1 cellular context compared by ENCODE assay signal in the genomic region with DNA sequence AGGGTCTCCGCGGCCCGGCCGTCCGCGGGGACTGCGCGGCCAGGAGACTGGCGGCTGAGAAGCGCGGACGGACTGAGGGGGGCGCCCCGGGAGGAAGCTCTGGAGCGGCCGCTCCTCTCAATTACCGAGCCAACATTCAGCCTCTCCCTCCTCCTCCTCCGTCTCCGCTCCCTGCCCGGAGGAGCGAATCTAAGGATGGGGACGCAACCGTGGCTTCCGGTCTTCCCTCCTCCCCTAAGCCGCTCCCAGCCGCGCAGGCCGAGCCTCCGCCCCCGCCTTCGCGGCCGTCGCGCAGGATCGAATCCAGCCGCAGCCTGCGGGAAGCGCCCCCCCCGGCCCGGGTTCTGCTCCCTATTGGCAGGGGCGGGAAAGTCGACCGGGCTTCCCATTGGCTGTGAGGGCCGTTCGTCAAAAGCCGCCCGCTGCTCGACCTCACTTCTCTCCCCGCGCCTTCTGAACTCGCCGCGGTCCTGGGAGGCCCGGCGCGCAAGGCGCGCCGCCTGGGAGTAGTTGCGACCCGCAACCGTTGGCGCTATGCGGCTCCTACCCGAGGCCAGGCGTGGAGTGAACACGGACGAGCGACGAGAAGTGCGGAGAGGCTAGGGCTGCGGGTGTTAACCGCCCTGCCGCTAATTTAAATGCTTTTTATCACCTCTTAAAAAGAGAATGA.
TF ChIP-seq lines count a peak whose summit lies in the region.

A gene (minus strand): TSS at position 197 of the 670 bp plus-strand sequence. CDS start 302 bp downstream, outside the sequence.

TF ChIP-seq in HepG2, 621 proteins besides CTCF, POLR2A, EP300 and RAD21 (continued from another document and continues in another):
- TF ChIP-seq, protein P1, sequence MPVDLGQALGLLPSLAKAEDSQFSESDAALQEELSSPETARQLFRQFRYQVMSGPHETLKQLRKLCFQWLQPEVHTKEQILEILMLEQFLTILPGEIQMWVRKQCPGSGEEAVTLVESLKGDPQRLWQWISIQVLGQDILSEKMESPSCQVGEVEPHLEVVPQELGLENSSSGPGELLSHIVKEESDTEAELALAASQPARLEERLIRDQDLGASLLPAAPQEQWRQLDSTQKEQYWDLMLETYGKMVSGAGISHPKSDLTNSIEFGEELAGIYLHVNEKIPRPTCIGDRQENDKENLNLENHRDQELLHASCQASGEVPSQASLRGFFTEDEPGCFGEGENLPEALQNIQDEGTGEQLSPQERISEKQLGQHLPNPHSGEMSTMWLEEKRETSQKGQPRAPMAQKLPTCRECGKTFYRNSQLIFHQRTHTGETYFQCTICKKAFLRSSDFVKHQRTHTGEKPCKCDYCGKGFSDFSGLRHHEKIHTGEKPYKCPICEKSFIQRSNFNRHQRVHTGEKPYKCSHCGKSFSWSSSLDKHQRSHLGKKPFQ (CRISPR knock-in tag; IDR thresholded peaks at IDR 0.05; ENCODE audit: insufficient replicate concordance), result peak; percentile 87
- TF ChIP-seq GZF1 (CRISPR knock-in tag; IDR thresholded peaks at IDR 0.05) (peak; percentile 57; the same call in 1 of the 2 replicates), ZNF260 (CRISPR knock-in tag; IDR thresholded peaks at IDR 0.05; ENCODE audit: borderline replicate concordance, low read depth) (no peak), ATF7 (IDR thresholded peaks at IDR 0.05) (no peak), ATF7 (CRISPR knock-in tag; IDR thresholded peaks at IDR 0.05) (peak; percentile 72), ZIK1 (CRISPR knock-in tag; IDR thresholded peaks at IDR 0.05; ENCODE audit: borderline replicate concordance, low read depth) (peak; percentile 14; the same call in 1 of the 2 replicates), ZNF549 (CRISPR knock-in tag; IDR thresholded peaks at IDR 0.05) (no peak), GABPA (IDR thresholded peaks at IDR 0.05; ENCODE audit: low read depth, low read length) (peak; percentile 67), GABPA (CRISPR knock-in tag; IDR thresholded peaks at IDR 0.05; ENCODE audit: low read depth) (peak; percentile 86), NONO (IDR thresholded peaks at IDR 0.05) (no peak), NONO (CRISPR knock-in tag; conservative IDR thresholded peaks at IDR 0.05) (peak; percentile 59), EEA1 (CRISPR knock-in tag; IDR thresholded peaks at IDR 0.05; ENCODE audit: borderline replicate concordance) (0 out of 2 replicates have a peak, but pooled peaks have one; percentile 27), ARNT2 (CRISPR knock-in tag; IDR thresholded peaks at IDR 0.05; ENCODE audit: low read depth) (peak; percentile 82), ZBTB7A (CRISPR knock-in tag; IDR thresholded peaks at IDR 0.05) (no peak), ZNF781 (CRISPR knock-in tag; IDR thresholded peaks at IDR 0.05; ENCODE audit: borderline replicate concordance, not compliant biosample characterization) (no peak), HNRNPUL1 (IDR thresholded peaks at IDR 0.05; ENCODE audit: low read depth, low read length) (0 out of 2 replicates have a peak, but pooled peaks have one; percentile 73), ZNF329 (CRISPR knock-in tag; IDR thresholded peaks at IDR 0.05; ENCODE audit: low read depth) (0 out of 2 replicates have a peak, but pooled peaks have one; percentile 2), KLF9 (CRISPR knock-in tag; IDR thresholded peaks at IDR 0.05; ENCODE audit: low read depth) (peak; percentile 51; the same call in 1 of the 2 replicates), IKZF1 (IDR thresholded peaks at IDR 0.05) (no peak), ZNF558 (CRISPR knock-in tag; IDR thresholded peaks at IDR 0.05; ENCODE audit: borderline replicate concordance) (0 out of 2 replicates have a peak, but pooled peaks have one; percentile 8), ZNF780A (CRISPR knock-in tag; IDR thresholded peaks at IDR 0.05) (0 out of 2 replicates have a peak, but pooled peaks have one; percentile 33), ELF3 (CRISPR knock-in tag; IDR thresholded peaks at IDR 0.05) (peak; percentile 92), SRY (CRISPR knock-in tag; IDR thresholded peaks at IDR 0.05) (no peak), PAF1 (CRISPR knock-in tag; IDR thresholded peaks at IDR 0.05) (no peak), NFKB2 (CRISPR knock-in tag; IDR thresholded peaks at IDR 0.05; ENCODE audit: borderline replicate concordance) (peak; percentile 95; the same call in 1 of the 2 replicates), SMARCC2 (IDR thresholded peaks at IDR 0.05) (no peak), PCBP1 (IDR thresholded peaks at IDR 0.05; ENCODE audit: borderline replicate concordance, low read depth, low read length) (no peak), ZNF768 (CRISPR knock-in tag; IDR thresholded peaks at IDR 0.05) (peak; percentile 61; the same call in 1 of the 2 replicates), TBP (CRISPR knock-in tag; IDR thresholded peaks at IDR 0.05) (no peak)
- TF ChIP-seq, protein P2, sequence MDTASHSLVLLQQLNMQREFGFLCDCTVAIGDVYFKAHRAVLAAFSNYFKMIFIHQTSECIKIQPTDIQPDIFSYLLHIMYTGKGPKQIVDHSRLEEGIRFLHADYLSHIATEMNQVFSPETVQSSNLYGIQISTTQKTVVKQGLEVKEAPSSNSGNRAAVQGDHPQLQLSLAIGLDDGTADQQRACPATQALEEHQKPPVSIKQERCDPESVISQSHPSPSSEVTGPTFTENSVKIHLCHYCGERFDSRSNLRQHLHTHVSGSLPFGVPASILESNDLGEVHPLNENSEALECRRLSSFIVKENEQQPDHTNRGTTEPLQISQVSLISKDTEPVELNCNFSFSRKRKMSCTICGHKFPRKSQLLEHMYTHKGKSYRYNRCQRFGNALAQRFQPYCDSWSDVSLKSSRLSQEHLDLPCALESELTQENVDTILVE (CRISPR knock-in tag; IDR thresholded peaks at IDR 0.05), result peak; percentile 84
- TF ChIP-seq, protein P3, sequence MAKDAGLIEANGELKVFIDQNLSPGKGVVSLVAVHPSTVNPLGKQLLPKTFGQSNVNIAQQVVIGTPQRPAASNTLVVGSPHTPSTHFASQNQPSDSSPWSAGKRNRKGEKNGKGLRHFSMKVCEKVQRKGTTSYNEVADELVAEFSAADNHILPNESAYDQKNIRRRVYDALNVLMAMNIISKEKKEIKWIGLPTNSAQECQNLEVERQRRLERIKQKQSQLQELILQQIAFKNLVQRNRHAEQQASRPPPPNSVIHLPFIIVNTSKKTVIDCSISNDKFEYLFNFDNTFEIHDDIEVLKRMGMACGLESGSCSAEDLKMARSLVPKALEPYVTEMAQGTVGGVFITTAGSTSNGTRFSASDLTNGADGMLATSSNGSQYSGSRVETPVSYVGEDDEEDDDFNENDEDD (CRISPR knock-in tag; IDR thresholded peaks at IDR 0.05; ENCODE audit: borderline replicate concordance), result peak; percentile 79; the same call in 1 of the 2 replicates
- TF ChIP-seq, protein P4, sequence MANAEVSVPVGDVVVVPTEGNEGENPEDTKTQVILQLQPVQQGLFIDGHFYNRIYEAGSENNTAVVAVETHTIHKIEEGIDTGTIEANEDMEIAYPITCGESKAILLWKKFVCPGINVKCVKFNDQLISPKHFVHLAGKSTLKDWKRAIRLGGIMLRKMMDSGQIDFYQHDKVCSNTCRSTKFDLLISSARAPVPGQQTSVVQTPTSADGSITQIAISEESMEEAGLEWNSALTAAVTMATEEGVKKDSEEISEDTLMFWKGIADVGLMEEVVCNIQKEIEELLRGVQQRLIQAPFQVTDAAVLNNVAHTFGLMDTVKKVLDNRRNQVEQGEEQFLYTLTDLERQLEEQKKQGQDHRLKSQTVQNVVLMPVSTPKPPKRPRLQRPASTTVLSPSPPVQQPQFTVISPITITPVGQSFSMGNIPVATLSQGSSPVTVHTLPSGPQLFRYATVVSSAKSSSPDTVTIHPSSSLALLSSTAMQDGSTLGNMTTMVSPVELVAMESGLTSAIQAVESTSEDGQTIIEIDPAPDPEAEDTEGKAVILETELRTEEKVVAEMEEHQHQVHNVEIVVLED (CRISPR knock-in tag; IDR thresholded peaks at IDR 0.05; ENCODE audit: borderline replicate concordance), result peak; percentile 72; the same call in 1 of the 2 replicates
- TF ChIP-seq, protein P5, sequence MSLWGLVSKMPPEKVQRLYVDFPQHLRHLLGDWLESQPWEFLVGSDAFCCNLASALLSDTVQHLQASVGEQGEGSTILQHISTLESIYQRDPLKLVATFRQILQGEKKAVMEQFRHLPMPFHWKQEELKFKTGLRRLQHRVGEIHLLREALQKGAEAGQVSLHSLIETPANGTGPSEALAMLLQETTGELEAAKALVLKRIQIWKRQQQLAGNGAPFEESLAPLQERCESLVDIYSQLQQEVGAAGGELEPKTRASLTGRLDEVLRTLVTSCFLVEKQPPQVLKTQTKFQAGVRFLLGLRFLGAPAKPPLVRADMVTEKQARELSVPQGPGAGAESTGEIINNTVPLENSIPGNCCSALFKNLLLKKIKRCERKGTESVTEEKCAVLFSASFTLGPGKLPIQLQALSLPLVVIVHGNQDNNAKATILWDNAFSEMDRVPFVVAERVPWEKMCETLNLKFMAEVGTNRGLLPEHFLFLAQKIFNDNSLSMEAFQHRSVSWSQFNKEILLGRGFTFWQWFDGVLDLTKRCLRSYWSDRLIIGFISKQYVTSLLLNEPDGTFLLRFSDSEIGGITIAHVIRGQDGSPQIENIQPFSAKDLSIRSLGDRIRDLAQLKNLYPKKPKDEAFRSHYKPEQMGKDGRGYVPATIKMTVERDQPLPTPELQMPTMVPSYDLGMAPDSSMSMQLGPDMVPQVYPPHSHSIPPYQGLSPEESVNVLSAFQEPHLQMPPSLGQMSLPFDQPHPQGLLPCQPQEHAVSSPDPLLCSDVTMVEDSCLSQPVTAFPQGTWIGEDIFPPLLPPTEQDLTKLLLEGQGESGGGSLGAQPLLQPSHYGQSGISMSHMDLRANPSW (CRISPR knock-in tag; IDR thresholded peaks at IDR 0.05; ENCODE audit: borderline replicate concordance), result peak; percentile 85; the same call in 1 of the 2 replicates
- TF ChIP-seq, protein P6, sequence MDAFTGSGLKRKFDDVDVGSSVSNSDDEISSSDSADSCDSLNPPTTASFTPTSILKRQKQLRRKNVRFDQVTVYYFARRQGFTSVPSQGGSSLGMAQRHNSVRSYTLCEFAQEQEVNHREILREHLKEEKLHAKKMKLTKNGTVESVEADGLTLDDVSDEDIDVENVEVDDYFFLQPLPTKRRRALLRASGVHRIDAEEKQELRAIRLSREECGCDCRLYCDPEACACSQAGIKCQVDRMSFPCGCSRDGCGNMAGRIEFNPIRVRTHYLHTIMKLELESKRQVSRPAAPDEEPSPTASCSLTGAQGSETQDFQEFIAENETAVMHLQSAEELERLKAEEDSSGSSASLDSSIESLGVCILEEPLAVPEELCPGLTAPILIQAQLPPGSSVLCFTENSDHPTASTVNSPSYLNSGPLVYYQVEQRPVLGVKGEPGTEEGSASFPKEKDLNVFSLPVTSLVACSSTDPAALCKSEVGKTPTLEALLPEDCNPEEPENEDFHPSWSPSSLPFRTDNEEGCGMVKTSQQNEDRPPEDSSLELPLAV (CRISPR knock-in tag; conservative IDR thresholded peaks at IDR 0.05; ENCODE audit: low read depth), result no peak
- TF ChIP-seq, protein P7, sequence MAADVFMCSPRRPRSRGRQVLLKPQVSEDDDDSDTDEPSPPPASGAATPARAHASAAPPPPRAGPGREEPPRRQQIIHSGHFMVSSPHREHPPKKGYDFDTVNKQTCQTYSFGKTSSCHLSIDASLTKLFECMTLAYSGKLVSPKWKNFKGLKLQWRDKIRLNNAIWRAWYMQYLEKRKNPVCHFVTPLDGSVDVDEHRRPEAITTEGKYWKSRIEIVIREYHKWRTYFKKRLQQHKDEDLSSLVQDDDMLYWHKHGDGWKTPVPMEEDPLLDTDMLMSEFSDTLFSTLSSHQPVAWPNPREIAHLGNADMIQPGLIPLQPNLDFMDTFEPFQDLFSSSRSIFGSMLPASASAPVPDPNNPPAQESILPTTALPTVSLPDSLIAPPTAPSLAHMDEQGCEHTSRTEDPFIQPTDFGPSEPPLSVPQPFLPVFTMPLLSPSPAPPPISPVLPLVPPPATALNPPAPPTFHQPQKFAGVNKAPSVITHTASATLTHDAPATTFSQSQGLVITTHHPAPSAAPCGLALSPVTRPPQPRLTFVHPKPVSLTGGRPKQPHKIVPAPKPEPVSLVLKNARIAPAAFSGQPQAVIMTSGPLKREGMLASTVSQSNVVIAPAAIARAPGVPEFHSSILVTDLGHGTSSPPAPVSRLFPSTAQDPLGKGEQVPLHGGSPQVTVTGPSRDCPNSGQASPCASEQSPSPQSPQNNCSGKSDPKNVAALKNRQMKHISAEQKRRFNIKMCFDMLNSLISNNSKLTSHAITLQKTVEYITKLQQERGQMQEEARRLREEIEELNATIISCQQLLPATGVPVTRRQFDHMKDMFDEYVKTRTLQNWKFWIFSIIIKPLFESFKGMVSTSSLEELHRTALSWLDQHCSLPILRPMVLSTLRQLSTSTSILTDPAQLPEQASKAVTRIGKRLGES (CRISPR knock-in tag; IDR thresholded peaks at IDR 0.05; ENCODE audit: borderline replicate concordance), result no peak
- TF ChIP-seq, protein P8, sequence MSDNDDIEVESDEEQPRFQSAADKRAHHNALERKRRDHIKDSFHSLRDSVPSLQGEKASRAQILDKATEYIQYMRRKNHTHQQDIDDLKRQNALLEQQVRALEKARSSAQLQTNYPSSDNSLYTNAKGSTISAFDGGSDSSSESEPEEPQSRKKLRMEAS (IDR thresholded peaks at IDR 0.05), result peak; percentile 79
- TF ChIP-seq, protein P9, sequence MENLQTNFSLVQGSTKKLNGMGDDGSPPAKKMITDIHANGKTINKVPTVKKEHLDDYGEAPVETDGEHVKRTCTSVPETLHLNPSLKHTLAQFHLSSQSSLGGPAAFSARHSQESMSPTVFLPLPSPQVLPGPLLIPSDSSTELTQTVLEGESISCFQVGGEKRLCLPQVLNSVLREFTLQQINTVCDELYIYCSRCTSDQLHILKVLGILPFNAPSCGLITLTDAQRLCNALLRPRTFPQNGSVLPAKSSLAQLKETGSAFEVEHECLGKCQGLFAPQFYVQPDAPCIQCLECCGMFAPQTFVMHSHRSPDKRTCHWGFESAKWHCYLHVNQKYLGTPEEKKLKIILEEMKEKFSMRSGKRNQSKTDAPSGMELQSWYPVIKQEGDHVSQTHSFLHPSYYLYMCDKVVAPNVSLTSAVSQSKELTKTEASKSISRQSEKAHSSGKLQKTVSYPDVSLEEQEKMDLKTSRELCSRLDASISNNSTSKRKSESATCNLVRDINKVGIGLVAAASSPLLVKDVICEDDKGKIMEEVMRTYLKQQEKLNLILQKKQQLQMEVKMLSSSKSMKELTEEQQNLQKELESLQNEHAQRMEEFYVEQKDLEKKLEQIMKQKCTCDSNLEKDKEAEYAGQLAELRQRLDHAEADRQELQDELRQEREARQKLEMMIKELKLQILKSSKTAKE (CRISPR knock-in tag; IDR thresholded peaks at IDR 0.05; ENCODE audit: borderline replicate concordance), result peak; percentile 70
- TF ChIP-seq, protein P10, sequence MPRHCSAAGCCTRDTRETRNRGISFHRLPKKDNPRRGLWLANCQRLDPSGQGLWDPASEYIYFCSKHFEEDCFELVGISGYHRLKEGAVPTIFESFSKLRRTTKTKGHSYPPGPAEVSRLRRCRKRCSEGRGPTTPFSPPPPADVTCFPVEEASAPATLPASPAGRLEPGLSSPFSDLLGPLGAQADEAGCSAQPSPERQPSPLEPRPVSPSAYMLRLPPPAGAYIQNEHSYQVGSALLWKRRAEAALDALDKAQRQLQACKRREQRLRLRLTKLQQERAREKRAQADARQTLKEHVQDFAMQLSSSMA (CRISPR knock-in tag; IDR thresholded peaks at IDR 0.05), result no peak
